29 cellular contexts compared by ENCODE assay signal in the genomic region with DNA sequence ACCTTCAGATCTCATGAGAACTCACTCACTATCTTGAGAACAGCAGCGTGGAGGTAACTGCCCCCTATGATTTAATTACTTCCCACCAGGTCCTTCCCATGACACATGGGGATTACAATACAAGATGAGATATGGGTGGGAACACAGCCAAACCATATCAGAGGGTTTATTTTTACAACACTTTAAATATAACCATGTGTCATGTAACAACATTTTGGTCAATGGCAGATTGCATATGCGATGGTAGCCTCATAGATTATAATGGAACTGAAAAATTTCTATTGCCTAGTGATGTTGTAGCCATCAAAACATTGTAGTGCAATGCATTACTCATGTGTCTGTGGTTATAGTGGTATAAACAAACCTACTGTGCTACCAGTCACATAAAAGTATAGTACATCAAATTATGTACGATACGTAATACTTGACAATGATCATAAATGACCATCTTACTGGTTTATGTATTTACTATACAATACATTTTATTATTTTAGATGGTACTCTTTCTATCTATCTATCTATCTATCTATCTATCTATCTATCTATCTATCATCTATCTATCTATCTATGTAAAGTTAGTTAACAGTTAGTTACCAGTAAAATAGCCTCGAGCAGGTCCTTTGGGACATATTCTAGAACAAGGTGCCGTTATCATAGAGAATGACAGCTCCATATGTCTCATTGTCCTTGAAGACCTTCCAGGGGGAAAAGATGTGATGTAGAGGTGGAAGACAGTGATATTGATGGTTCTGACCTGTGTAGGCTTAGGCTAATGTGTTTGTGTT. TPM values are rescaled to one million over a fixed set of nuclear protein-coding genes. Genes with fewer than 3 reads are reported as not detected.
DNase-seq lines count a peak whose midpoint lies in the region; ATAC-seq and TF ChIP-seq lines count a peak whose summit lies in the region.
"Had no signal": no experiment of that assay in that cellular context is flagged by ENCODE, and none has a peak within 500 bp of the region (broad histone marks: within the 10 kb centered on the region; RNA-seq: fewer than 3 reads in every experiment).

No MANE protein-coding gene starts in this region.

- POLR2A ChIA-PET in IMR-90 (lab: Charles Lee; ENCODE audit: unreplicated experiment): interaction anchor here (1.2 kb wide), 1 partner anchor 18 kb away, joined by 3 read pairs; a partner anchor contains a TSS

- dilution Hi-C loops in IMR-90 (cut with HindIII; ENCODE audit: low sequenced_read_pairs, unreplicated experiment): no loop called here

- no peak overlapping the region for H3K14ac ChIP-seq in IMR-90 (replicated peaks; ENCODE audit: low read depth, low read length)

- H3K23ac ChIP-seq in IMR-90 (ENCODE audit: low read depth, low read length): no peak overlapping the region

- no peaks in the 10 kb centered on the region for H3K79me1 ChIP-seq in IMR-90 (ENCODE audit: low read depth in 1 of 2, low read length in 2 of 2)

- no peak overlapping the region for H3K27ac ChIP-seq in IMR-90 (ENCODE audit: insufficient read depth, low read length)
- H3K27ac ChIP-seq in colonic mucosa: no peak overlapping the region
- H3K27ac ChIP-seq: BLaER1 treated with 17β-estradiol and CSF1 and Interleukin-3, amounts not matched to agents 10 nM and 100 nM; cardiac muscle cell; dorsolateral prefrontal cortex; psoas muscle; skin epidermis; suprapubic skin; vagina had no signal

- H3K4me1 ChIP-seq in IMR-90 (ENCODE audit: control insufficient read depth, insufficient read depth, low read length): peaks cover 1% of the 10 kb centered on the region; the same call in 1 of the 2 replicates
- no peaks in the 10 kb centered on the region for H3K4me1 ChIP-seq in colonic mucosa
- H3K4me1 ChIP-seq: psoas muscle, suprapubic skin, vagina had no signal

- no peak overlapping the region for H3K4ac ChIP-seq in IMR-90 (ENCODE audit: low read depth, low read length)

- no peak overlapping the region for H2BK5ac ChIP-seq in IMR-90 (ENCODE audit: low read depth, low read length, poor library complexity, severe bottlenecking)

- H2BK15ac ChIP-seq in IMR-90 (ENCODE audit: low read depth, low read length): no peak overlapping the region

- H3K36me3 Mint-ChIP-seq in activated T-helper 17 cell treated with anti-CD3 and anti-CD28 coated beads, Interleukin-2, amount 50 U/mL, for 72 hours (ENCODE audit: low read depth): no peaks in the 10 kb centered on the region

- H4K91ac ChIP-seq in IMR-90 (ENCODE audit: insufficient read depth, low read depth, low read length): no peak overlapping the region

- no peak overlapping the region for H3K4me3 ChIP-seq in IMR-90 (ENCODE audit: insufficient read depth, low read depth, low read length)
- no peak overlapping the region for H3K4me3 ChIP-seq in fibroblast of villous mesenchyme (ENCODE audit: low read depth, low read length)
- H3K4me3 ChIP-seq in colonic mucosa: no peak overlapping the region
- H3K4me3 ChIP-seq: BLaER1 treated with 17β-estradiol and CSF1 and Interleukin-3, amounts not matched to agents 10 nM and 100 nM; cardiac muscle cell; dorsolateral prefrontal cortex; psoas muscle; skin epidermis; suprapubic skin; vagina had no signal

- H2BK20ac ChIP-seq in IMR-90 (ENCODE audit: low read depth, low read length): no peak overlapping the region

- intact Hi-C loops in IMR-90 (cut with micrococcal nuclease): no loop called here
- intact Hi-C loops in colonic mucosa (cut with DNase I): no loop called here

- H4K5ac ChIP-seq in IMR-90 (ENCODE audit: low read depth, low read length): no peak overlapping the region

- H3K4me1 Mint-ChIP-seq in activated T-helper 17 cell treated with anti-CD3 and anti-CD28 coated beads, Interleukin-2, amount 50 U/mL, for 72 hours: no peaks in the 10 kb centered on the region

- no peak overlapping the region for H2AK9ac ChIP-seq in IMR-90 (replicated peaks; ENCODE audit: low read depth, low read length, poor library complexity)

- H3K4me3 Mint-ChIP-seq in activated T-helper 17 cell treated with anti-CD3 and anti-CD28 coated beads, Interleukin-2, amount 50 U/mL, for 72 hours: no peak overlapping the region

- H3K27ac Mint-ChIP-seq in activated T-helper 17 cell treated with anti-CD3 and anti-CD28 coated beads, Interleukin-2, amount 50 U/mL, for 72 hours: no peak overlapping the region

- BruUV-seq in IMR-90 (replicated peaks; lab: Mats Ljungman, UMichigan): no TSS peak

- H3K27me3 Mint-ChIP-seq in activated T-helper 17 cell treated with anti-CD3 and anti-CD28 coated beads, Interleukin-2, amount 50 U/mL, for 72 hours: no peaks in the 10 kb centered on the region

- DNase-seq in EL (peak; percentile 21), IMR-90 (peak; percentile 60), fibroblast of villous mesenchyme (ENCODE audit: low read depth) (peak; percentile 41), T1000 (lab: John Stamatoyannopoulos, UW) (no peak), colonic mucosa (no peak)
- DNase-seq in activated CD4-positive, alpha-beta T cell treated with anti-CD3 and anti-CD28 coated beads for 1 hour: no peak
- DNase-seq: activated CD4-positive, alpha-beta T cell treated with anti-CD3 and anti-CD28 coated beads, Interleukin-2, amount 50 U/mL, for 48 hours; activated CD8-positive, alpha-beta memory T cell treated with anti-CD3 and anti-CD28 coated beads, Interleukin-2, amount 50 U/mL, for 48 hours; activated effector memory CD4-positive, alpha-beta T cell treated with Interleukin-2 at 50 U/mL for 16 hours; dorsolateral prefrontal cortex; foreskin melanocyte; GOT3; hypothalamus; NCI-H1105 treated with DMSO at 0.1 percent for 48 hours; NCI-H524; NK-92 treated with Interleukin-12 subunit alpha and Interleukin-12 subunit beta, amount 100 ng/mL, for 24 hours; psoas muscle; RPMI8226; SK-N-SH; stimulated activated CD4-positive, alpha-beta T cell treated with anti-CD3 and anti-CD28 coated beads, Interleukin-1b, Interleukin-23, amount 100 ng/mL, for 48 hours; T-helper 2 cell had no signal

- H4K8ac ChIP-seq in IMR-90 (ENCODE audit: low read depth in 2 of 2, low read length in 2 of 2): no peak overlapping the region

- H3K18ac ChIP-seq in IMR-90 (ENCODE audit: low read depth, low read length): no peak overlapping the region

- no peak overlapping the region for H3K4me2 ChIP-seq in IMR-90 (ENCODE audit: low read depth, low read length)
- H3K4me2 ChIP-seq: SK-N-SH had no signal

- CTCF ChIA-PET in IMR-90 (lab: Yijun Ruan, JAX): no interaction called here

- no peaks in the 10 kb centered on the region for H3K36me3 ChIP-seq in IMR-90 (ENCODE audit: control insufficient read depth, insufficient read depth, low read length)
- H3K36me3 ChIP-seq in colonic mucosa: no peaks in the 10 kb centered on the region
- H3K36me3 ChIP-seq: BLaER1 treated with 17β-estradiol and CSF1 and Interleukin-3, amounts not matched to agents 10 nM and 100 nM; cardiac muscle cell; suprapubic skin; vagina had no signal

- H3K27me3 ChIP-seq in IMR-90 (ENCODE audit: control insufficient read depth, insufficient read depth, low read length) (no peaks in the 10 kb centered on the region; the same call in 1 of the 2 replicates), colonic mucosa (no peaks in the 10 kb centered on the region)
- H3K27me3 ChIP-seq: BLaER1 treated with 17β-estradiol and CSF1 and Interleukin-3, amounts not matched to agents 10 nM and 100 nM; cardiac muscle cell; dorsolateral prefrontal cortex; suprapubic skin; vagina had no signal

- ATAC-seq in IMR-90 (ENCODE audit: low read depth) (no peak), HG02571 (IDR thresholded peaks at IDR 0.05; ENCODE audit: unreplicated experiment) (no peak)
- ATAC-seq in activated T-helper 17 cell treated with anti-CD3 and anti-CD28 coated beads, Interleukin-2, amount 50 U/mL, for 72 hours (replicated peaks): peak; percentile 13
- ATAC-seq: psoas muscle had no signal

- no peaks in the 10 kb centered on the region for H3K9me1 ChIP-seq in IMR-90 (ENCODE audit: insufficient read depth, low read length)

- TF ChIP-seq POLR2A in IMR-90 (IDR thresholded peaks at IDR 0.05; ENCODE audit: low read depth, low read length): no peak

- no peak overlapping the region for H2BK120ac ChIP-seq in IMR-90 (ENCODE audit: low read depth, low read length)

- no peak overlapping the region for H3K56ac ChIP-seq in IMR-90 (ENCODE audit: extremely low read depth, insufficient read depth, low read length)

- no peaks in the 10 kb centered on the region; the same call in 1 of the 2 replicates for H4K20me1 ChIP-seq in IMR-90 (ENCODE audit: insufficient read depth, low read length)
- H4K20me1 ChIP-seq: BLaER1 treated with 17β-estradiol and CSF1 and Interleukin-3, amounts not matched to agents 10 nM and 100 nM had no signal

- in situ Hi-C loops in IMR-90 (cut with MboI; ENCODE audit: low sequenced_read_pairs): no loop called here

- peaks cover 6% of the 10 kb centered on the region for H3K9me3 ChIP-seq in IMR-90 (ENCODE audit: control insufficient read depth, insufficient read depth, low read length)
- H3K9me3 ChIP-seq in colonic mucosa: no peaks in the 10 kb centered on the region
- H3K9me3 ChIP-seq: psoas muscle, SK-N-SH, suprapubic skin, vagina had no signal

- no CpG with 5 or more reads among the region's 6 CpGs for WGBS in IMR-90 (ENCODE audit: extremely low coverage in 2 of 2, insufficient read length in 1 of 2), 2 experiments

- no peak overlapping the region for H2AFZ ChIP-seq in IMR-90 (replicated peaks; ENCODE audit: low read length, poor library complexity)

- no peak for TF ChIP-seq RAD21 in IMR-90 (IDR thresholded peaks at IDR 0.05; ENCODE audit: low read length)

- H2AK5ac ChIP-seq in IMR-90 (ENCODE audit: low read depth, low read length): no peak overlapping the region

- TF ChIP-seq CTCF in IMR-90 (conservative IDR thresholded peaks at IDR 0.05; ENCODE audit: low read depth, low read length) (no peak), fibroblast of villous mesenchyme (IDR thresholded peaks at IDR 0.05; ENCODE audit: insufficient read depth, low read depth, low read length) (no peak), colonic mucosa (IDR thresholded peaks at IDR 0.05) (no peak)

- H3K9ac ChIP-seq in IMR-90 (ENCODE audit: low read depth, low read length): no peak overlapping the region
- H3K9ac ChIP-seq in colonic mucosa (ENCODE audit: low read depth in 2 of 2, low read length in 2 of 2): no peak overlapping the region
- H3K9ac ChIP-seq: BLaER1 treated with 17β-estradiol and CSF1 and Interleukin-3, amounts not matched to agents 10 nM and 100 nM; SK-N-SH had no signal

- H3K9me3 Mint-ChIP-seq in activated T-helper 17 cell treated with anti-CD3 and anti-CD28 coated beads, Interleukin-2, amount 50 U/mL, for 72 hours: no peaks in the 10 kb centered on the region

RNA-seq across cellular contexts. Expression of a gene that starts 12.6 kb away (rescaled TPM):
- total RNA-seq in IMR-90 (2012; rRNA removed): 0.18 TPM in 1 of 2 replicates, not detected in the other
- 0.26 and 0.43 TPM in 2 replicates for polyA plus RNA-seq in IMR-90 (2012; rRNA removed)
- polyA plus RNA-seq in IMR-90 (2012; cell fraction: cytosol; rRNA removed): 0.04 and 0.16 TPM in 2 replicates
- polyA plus RNA-seq in IMR-90 (2012; cell fraction: nucleus; rRNA removed; ENCODE audit: low replicate concordance): 0.14 TPM in 1 of 2 replicates, not detected in the other
- total RNA-seq in activated T-helper 17 cell treated with anti-CD3 and anti-CD28 coated beads, Interleukin-2, amount 50 U/mL, for 72 hours: not detected
- not detected in 2 replicates for total RNA-seq in fibroblast of villous mesenchyme
- total RNA-seq in colonic mucosa: 1 to 10 TPM; 3.3 to 8.2 TPM
- polyA plus RNA-seq: keratinocyte had no signal

RNA-seq across cellular contexts. Expression of a gene that starts 18.0 kb away (rescaled TPM):
- total RNA-seq in IMR-90 (2012; rRNA removed) (126 and 127 TPM in 2 replicates), fibroblast of villous mesenchyme (120 and 164 TPM in 2 replicates), colonic mucosa (10 to 100 TPM; 60.9 to 67.8 TPM)
- polyA plus RNA-seq in IMR-90 (2012; rRNA removed): 159 and 162 TPM in 2 replicates
- 169 and 183 TPM in 2 replicates for polyA plus RNA-seq in IMR-90 (2012; cell fraction: cytosol; rRNA removed)
- 159 and 168 TPM in 2 replicates for polyA plus RNA-seq in IMR-90 (2012; cell fraction: nucleus; rRNA removed; ENCODE audit: low replicate concordance)
- total RNA-seq in activated T-helper 17 cell treated with anti-CD3 and anti-CD28 coated beads, Interleukin-2, amount 50 U/mL, for 72 hours: 100 to 1,000 TPM in 1 of 2 donors, 10 to 100 TPM in 1; 88.2 to 108 TPM

Comparison
In these comparisons a context has a peak if more than half of its experiments do, and no peak if none do; other contexts are left out.
1. DNase-seq: peak in EL (single experiment), IMR-90 (single experiment) and fibroblast of villous mesenchyme (single experiment); none in T1000 (single experiment), activated CD4-positive, alpha-beta T cell treated with anti-CD3 and anti-CD28 coated beads for 1 hour (single experiment) and colonic mucosa (single experiment).